Comparison of ENCODE assay signal across 18 cellular contexts in genomic region chr10:117699436-117700075, GRCh38.
"Had no signal": no experiment of that assay in that cellular context is flagged by ENCODE, and none has a peak within 500 bp of the region (broad histone marks: within the 10 kb centered on the region; RNA-seq: fewer than 3 reads in every experiment).

No MANE protein-coding gene starts in this region.

- ATAC-seq: gastroesophageal sphincter; left cardiac atrium; naive thymus-derived CD8-positive, alpha-beta T cell had no signal

- H3K4me1 ChIP-seq: adrenal gland, gastroesophageal sphincter, prostate gland, sigmoid colon had no signal

- H3K27ac ChIP-seq: adrenal gland, coronary artery, gastroesophageal sphincter, hepatocyte, prostate gland, sigmoid colon had no signal

- H3K4me2 ChIP-seq: hepatocyte had no signal

- H3K4me3 ChIP-seq: adrenal gland, coronary artery, gastroesophageal sphincter, hepatocyte, prostate gland, sigmoid colon had no signal

- H3K9me3 Mint-ChIP-seq: naive thymus-derived CD8-positive, alpha-beta T cell had no signal

- H2AFZ ChIP-seq: hepatocyte had no signal

- H3K36me3 ChIP-seq: adrenal gland, gastroesophageal sphincter, prostate gland, sigmoid colon had no signal

- H3K27ac Mint-ChIP-seq: naive thymus-derived CD8-positive, alpha-beta T cell had no signal

- H3K36me3 Mint-ChIP-seq: naive thymus-derived CD8-positive, alpha-beta T cell had no signal

- H3K9me3 ChIP-seq: adrenal gland, gastroesophageal sphincter, prostate gland, sigmoid colon had no signal

- H3K79me2 ChIP-seq: hepatocyte had no signal

- DNase-seq: activated CD4-positive, alpha-beta T cell treated with anti-CD3 and anti-CD28 coated beads, Interleukin-2, amount 50 U/mL, for 1 hour; activated naive CD4-positive, alpha-beta T cell treated with anti-CD3 and anti-CD28 coated beads, Interleukin-2, amount 50 U/mL, for 16 hours; activated T-cell treated with anti-CD3 and anti-CD28 coated beads, Interleukin-2, amount 50 U/mL, for 1 hour; adrenal gland; caudate nucleus; effector CD8-positive, alpha-beta T cell; left cardiac atrium; naive thymus-derived CD8-positive, alpha-beta T cell; nucleus accumbens; sigmoid colon; stimulated activated CD4-positive, alpha-beta T cell treated with anti-CD3 and anti-CD28 coated beads, Interleukin-12 subunit alpha, Interleukin-12 subunit beta, amount 100 ng/mL, for 4 hours; stimulated activated naive CD4-positive, alpha-beta T cell; T-helper 2 cell; trophoblast cell had no signal

- H3K4me3 Mint-ChIP-seq: naive thymus-derived CD8-positive, alpha-beta T cell had no signal

- H3K27me3 ChIP-seq: adrenal gland, hepatocyte, sigmoid colon had no signal
